13 cellular contexts compared by ENCODE assay signal in the genomic region with DNA sequence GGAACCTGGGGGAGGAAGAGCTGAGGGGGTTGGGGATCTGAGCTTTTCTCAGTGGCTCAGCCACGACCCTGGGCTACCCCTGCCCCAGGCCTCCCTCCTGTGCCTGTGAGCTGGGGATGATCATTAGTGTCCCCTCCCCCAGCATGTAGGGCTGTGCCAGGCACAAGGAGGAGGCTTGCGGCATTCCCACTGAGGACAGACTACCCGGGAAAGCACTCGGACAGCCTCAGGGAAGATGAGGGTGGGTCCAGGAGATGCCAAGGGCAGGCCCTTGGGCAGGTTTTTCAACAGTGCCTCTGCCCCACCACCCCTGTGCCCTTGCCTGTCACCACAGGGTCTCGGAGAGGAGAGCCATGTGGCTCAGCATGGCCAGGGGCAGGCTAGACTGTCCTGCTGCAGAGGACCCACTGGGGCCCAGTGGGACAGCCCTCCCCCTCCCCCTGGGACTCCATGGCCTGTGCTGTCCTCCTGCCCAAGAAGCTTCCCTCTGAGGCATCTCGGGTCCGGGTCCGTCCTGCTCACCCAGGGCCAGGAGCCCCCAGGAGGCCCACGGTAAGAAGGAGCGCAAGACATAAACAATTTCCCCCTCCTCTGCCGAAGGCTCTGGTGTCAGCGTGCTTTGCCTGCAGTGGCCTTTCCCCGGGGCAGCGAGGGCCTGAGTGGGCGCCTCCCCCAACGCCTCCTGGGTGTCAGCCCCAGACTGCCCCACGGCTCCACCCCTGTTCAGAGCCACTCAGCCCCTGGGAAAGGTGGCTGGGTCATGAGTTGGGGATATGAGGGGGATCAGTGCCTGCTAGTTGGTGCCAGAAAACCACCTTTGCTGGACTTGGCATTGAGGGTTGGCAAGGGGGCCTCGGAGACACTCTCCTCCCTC.
DNase-seq lines count a peak whose midpoint lies in the region; ATAC-seq, FAIRE-seq and TF ChIP-seq lines count a peak whose summit lies in the region.
"Had no signal": no experiment of that assay in that cellular context is flagged by ENCODE, and none has a peak within 500 bp of the region (broad histone marks: within the 10 kb centered on the region; RNA-seq: fewer than 3 reads in every experiment).

No MANE protein-coding gene starts in this region.

- TF ChIP-seq CTCF in omental fat pad (IDR thresholded peaks at IDR 0.05) = no peak

- DNase-seq in Ammon's horn (ENCODE audit: low spot score) = peak; percentile 24
- DNase-seq in GM19239 (ENCODE audit: insufficient read length, low spot score) = peak; percentile 28
- peak; percentile 52 for DNase-seq in ecto neural progenitor cell (ENCODE audit: low spot score)
- peak; percentile 22 for DNase-seq in omental fat pad (ENCODE audit: low spot score)
- no peak for DNase-seq in HCEC 1CT
- no peak for DNase-seq in dedifferentiated amniotic fluid mesenchymal stem cell (ENCODE audit: extremely low spot score)
- DNase-seq: NCI-H1092 treated with DMSO at 0.1 percent for 48 hours; stimulated activated CD4-positive, alpha-beta T cell treated with anti-CD3 and anti-CD28 coated beads, Interleukin-1b, Interleukin-23, amount 100 ng/mL, for 48 hours; stimulated activated naive CD8-positive, alpha-beta T cell treated with anti-CD3 and anti-CD28 coated beads, Interleukin-15, Interleukin-2, amounts not matched to agents 100 U/mL and 50 U/mL, for 24 hours had no signal

- no peak for FAIRE-seq in GM19239 (lab: Jason Lieb, UNC)
- FAIRE-seq: endometrium, HepG2 had no signal

- ATAC-seq in omental fat pad (ENCODE audit: low FRiP score) (no peak), HG03039 (IDR thresholded peaks at IDR 0.05; ENCODE audit: unreplicated experiment) (no peak), GM21367 (IDR thresholded peaks at IDR 0.05; ENCODE audit: unreplicated experiment) (no peak)
- ATAC-seq: stimulated activated naive CD8-positive, alpha-beta T cell treated with anti-CD3 and anti-CD28 coated beads, Interleukin-15, Interleukin-2, amounts not matched to agents 100 U/mL and 50 U/mL, for 24 hours had no signal

Comparison
In these comparisons a context has a peak if more than half of its experiments do, and no peak if none do; other contexts are left out.
1. DNase-seq: peak in Ammon's horn (single experiment), GM19239 (single experiment), ecto neural progenitor cell (single experiment) and omental fat pad (single experiment); none in HCEC 1CT (single experiment) and dedifferentiated amniotic fluid mesenchymal stem cell (single experiment).